ENCODE assay signal across 18 cellular contexts in the genomic region with DNA sequence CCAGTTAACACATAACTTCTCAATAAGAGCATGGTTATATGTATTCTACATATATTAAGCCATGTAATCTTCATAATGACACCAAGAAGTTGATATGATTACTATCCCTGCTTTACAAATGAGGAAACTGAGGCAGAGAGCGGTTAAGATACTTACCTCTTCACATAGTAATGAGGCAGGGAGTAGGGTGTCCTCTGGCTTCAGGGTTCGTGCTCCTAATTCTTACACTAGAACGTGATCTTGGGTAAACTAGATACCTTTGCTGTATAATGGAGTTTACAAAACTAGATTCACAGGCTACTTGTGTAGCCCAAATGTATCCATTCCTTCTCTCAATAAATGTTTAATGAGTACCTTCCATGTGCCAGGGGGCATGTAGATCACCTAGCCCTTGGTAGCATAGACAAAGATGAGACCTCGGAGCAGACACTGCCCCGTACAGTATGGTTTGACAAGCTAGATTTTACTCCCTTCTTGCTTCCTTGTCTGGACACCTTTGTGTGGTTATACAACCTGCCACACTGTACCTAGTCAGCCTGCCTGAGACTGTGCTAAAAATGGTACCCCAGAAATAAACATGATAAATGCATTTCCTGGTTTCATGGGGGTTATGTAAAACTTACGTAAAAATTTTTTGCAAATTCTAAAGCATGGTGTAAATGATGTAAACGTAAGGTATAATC.
"Had no signal": no experiment of that assay in that cellular context is flagged by ENCODE, and none has a peak within 500 bp of the region (broad histone marks: within the 10 kb centered on the region; RNA-seq: fewer than 3 reads in every experiment).

No MANE protein-coding gene starts in this region.

- H3K4me3 Mint-ChIP-seq: activated CD4-positive, alpha-beta memory T cell treated with anti-CD3 and anti-CD28 coated beads for 36 hours; activated naive CD8-positive, alpha-beta T cell; dendritic cell treated with granulocyte-macrophage colony-stimulating factor and Interleukin-4, amounts not matched to agents 40 ng/mL and 50 ng/mL, for 4 days had no signal

- H3K9me3 Mint-ChIP-seq: activated CD4-positive, alpha-beta memory T cell treated with anti-CD3 and anti-CD28 coated beads for 36 hours; dendritic cell treated with granulocyte-macrophage colony-stimulating factor and Interleukin-4, amounts not matched to agents 40 ng/mL and 50 ng/mL, for 4 days had no signal

- H3K27ac Mint-ChIP-seq: activated CD4-positive, alpha-beta memory T cell treated with anti-CD3 and anti-CD28 coated beads for 36 hours; activated naive CD8-positive, alpha-beta T cell; dendritic cell treated with granulocyte-macrophage colony-stimulating factor and Interleukin-4, amounts not matched to agents 40 ng/mL and 50 ng/mL, for 4 days had no signal

- DNase-seq: activated CD4-positive, alpha-beta memory T cell treated with anti-CD3 and anti-CD28 coated beads for 36 hours; activated CD4-positive, CD25-positive, alpha-beta regulatory T cell treated with anti-CD3 and anti-CD28 coated beads, Interleukin-2, amount 50 U/mL, for 72 hours; activated CD8-positive, alpha-beta memory T cell treated with anti-CD3 and anti-CD28 coated beads, Interleukin-2, amount 50 U/mL, for 4 hours; activated gamma-delta T cell; activated T-cell treated with anti-CD3 and anti-CD28 coated beads, Interleukin-2, amount 50 U/mL, for 48 hours; amygdala; effector CD8-positive, alpha-beta T cell; heart left ventricle; left lung; mammary epithelial cell; occipital lobe; retina; stimulated activated naive CD8-positive, alpha-beta T cell treated with anti-CD3 and anti-CD28 coated beads, Interleukin-15, Interleukin-2, amounts not matched to agents 100 U/mL and 50 U/mL, for 24 hours; substantia nigra; tibial artery had no signal

- H3K36me3 Mint-ChIP-seq: activated CD4-positive, alpha-beta memory T cell treated with anti-CD3 and anti-CD28 coated beads for 36 hours; activated naive CD8-positive, alpha-beta T cell had no signal

- ATAC-seq: gastroesophageal sphincter; heart left ventricle; stimulated activated naive CD8-positive, alpha-beta T cell treated with anti-CD3 and anti-CD28 coated beads, Interleukin-15, Interleukin-2, amounts not matched to agents 100 U/mL and 50 U/mL, for 24 hours had no signal

- H3K27me3 Mint-ChIP-seq: activated CD4-positive, alpha-beta memory T cell treated with anti-CD3 and anti-CD28 coated beads for 36 hours; activated naive CD8-positive, alpha-beta T cell; dendritic cell treated with granulocyte-macrophage colony-stimulating factor and Interleukin-4, amounts not matched to agents 40 ng/mL and 50 ng/mL, for 4 days had no signal
